ENCODE assay signal across 1 cellular context in the genomic region with DNA sequence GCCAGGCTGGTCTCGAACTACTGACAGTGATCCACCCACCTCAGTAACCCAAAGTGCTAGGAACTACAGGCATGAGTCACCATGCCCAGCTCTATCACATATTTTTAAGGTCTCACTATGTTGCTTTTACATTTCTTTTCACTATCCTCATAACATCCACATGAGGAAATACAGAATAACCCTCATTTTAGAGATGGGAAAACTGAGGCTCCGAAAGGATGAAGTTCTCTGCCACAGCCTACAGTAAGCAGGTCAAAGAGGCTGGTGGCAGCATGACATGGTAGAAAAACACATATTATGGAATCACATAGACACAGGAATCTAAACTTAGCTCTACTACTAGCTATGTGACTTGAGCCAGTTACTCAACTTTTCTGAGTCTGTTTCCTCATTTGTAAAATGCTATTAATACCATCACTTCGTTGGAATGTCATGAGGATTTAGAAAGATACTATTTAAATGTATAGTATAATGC.
TF ChIP-seq lines count a peak whose summit lies in the region.

No MANE protein-coding gene starts in this region.

TF ChIP-seq in IMR-90, 13 proteins besides CTCF, POLR2A, EP300 and RAD21:
- TF ChIP-seq, protein P1, sequence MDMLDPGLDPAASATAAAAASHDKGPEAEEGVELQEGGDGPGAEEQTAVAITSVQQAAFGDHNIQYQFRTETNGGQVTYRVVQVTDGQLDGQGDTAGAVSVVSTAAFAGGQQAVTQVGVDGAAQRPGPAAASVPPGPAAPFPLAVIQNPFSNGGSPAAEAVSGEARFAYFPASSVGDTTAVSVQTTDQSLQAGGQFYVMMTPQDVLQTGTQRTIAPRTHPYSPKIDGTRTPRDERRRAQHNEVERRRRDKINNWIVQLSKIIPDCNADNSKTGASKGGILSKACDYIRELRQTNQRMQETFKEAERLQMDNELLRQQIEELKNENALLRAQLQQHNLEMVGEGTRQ (IDR thresholded peaks at IDR 0.05; ENCODE audit: low read depth, low read length), result no peak
- TF ChIP-seq CEBPB (IDR thresholded peaks at IDR 0.05; ENCODE audit: low read depth, low read length), result peak; percentile 41; the same call in 1 of the 2 replicates
